ENCODE assay signal across 8 cellular contexts in genomic region chr5:10424124-10424731, GRCh38. TPM values are rescaled to one million over a fixed set of nuclear protein-coding genes. Genes with fewer than 3 reads are reported as not detected.
DNase-seq lines count a peak whose midpoint lies in the region; ATAC-seq and TF ChIP-seq lines count a peak whose summit lies in the region.

No MANE protein-coding gene starts in this region.

- H3K4me2 ChIP-seq in OCI-LY3 (ENCODE audit: low read length): no peak overlapping the region

- no peak overlapping the region for H3K27ac ChIP-seq in OCI-LY3 (ENCODE audit: low read length)

- H3K27me3 Mint-ChIP-seq in neural crest cell (ENCODE audit: low read depth) (no peaks in the 10 kb centered on the region), mesothelial cell of epicardium (ENCODE audit: low read depth) (no peaks in the 10 kb centered on the region)

- H3K4me3 ChIP-seq in OCI-LY3 (ENCODE audit: low read length): no peak overlapping the region
- H3K4me3 ChIP-seq in epithelial cell of proximal tubule (ENCODE audit: low read depth, low read length): no peak overlapping the region

- H3K4me1 Mint-ChIP-seq in neural crest cell (peaks cover 3% of the 10 kb centered on the region), mesothelial cell of epicardium (peaks cover 5% of the 10 kb centered on the region)

- H3K9ac ChIP-seq in OCI-LY3 (ENCODE audit: low read length): no peak overlapping the region

- no peaks in the 10 kb centered on the region for H4K20me1 ChIP-seq in OCI-LY3 (ENCODE audit: insufficient read depth, low read length)

- no peaks in the 10 kb centered on the region for H3K9me3 Mint-ChIP-seq in neural crest cell
- no peaks in the 10 kb centered on the region for H3K9me3 Mint-ChIP-seq in mesothelial cell of epicardium

- ATAC-seq in HG03108 (IDR thresholded peaks at IDR 0.05; ENCODE audit: unreplicated experiment): peak; percentile 39
- ATAC-seq in HG03097 (IDR thresholded peaks at IDR 0.05; ENCODE audit: low FRiP score, unreplicated experiment): no peak

- TF ChIP-seq CTCF in OCI-LY3 (IDR thresholded peaks at IDR 0.05; ENCODE audit: low read depth, low read length) (peak; percentile 51), epithelial cell of proximal tubule (conservative IDR thresholded peaks at IDR 0.05; ENCODE audit: low read depth, low read length) (peak; percentile 71), neural crest cell (conservative IDR thresholded peaks at IDR 0.05) (peak; percentile 60), mesothelial cell of epicardium (IDR thresholded peaks at IDR 0.05; ENCODE audit: unreplicated experiment) (no peak)

- no peaks in the 10 kb centered on the region for H3K79me2 ChIP-seq in OCI-LY3 (ENCODE audit: low read length)

- H2AFZ ChIP-seq in OCI-LY3 (ENCODE audit: low read depth, low read length): no peak overlapping the region

- H3K36me3 Mint-ChIP-seq in neural crest cell (ENCODE audit: low read depth): peaks cover 17% of the 10 kb centered on the region
- H3K36me3 Mint-ChIP-seq in mesothelial cell of epicardium: peaks cover 31% of the 10 kb centered on the region

- H3K4me1 ChIP-seq in OCI-LY3 (ENCODE audit: low read length): no peaks in the 10 kb centered on the region

- no peaks in the 10 kb centered on the region for H3K27me3 ChIP-seq in OCI-LY3 (ENCODE audit: low read depth, low read length)

- H3K9me3 ChIP-seq in OCI-LY3 (ENCODE audit: insufficient read depth, low read length): no peaks in the 10 kb centered on the region

- DNase-seq in NCI-H2227 (lab: John Stamatoyannopoulos, UW; ENCODE audit: unreplicated experiment): peak; percentile 39
- no peak for DNase-seq in NCI-H2227 treated with DMSO at 0.1 percent for 48 hours (lab: John Stamatoyannopoulos, UW)
- no peak for DNase-seq in epithelial cell of proximal tubule (ENCODE audit: low read depth)
- DNase-seq in neural crest cell (ENCODE audit: low read depth, low spot score): no peak
- DNase-seq in mesothelial cell of epicardium (ENCODE audit: low spot score in 2 of 2, unreplicated experiment in 2 of 2): no peak

- H3K4me3 Mint-ChIP-seq in neural crest cell: no peak overlapping the region
- H3K4me3 Mint-ChIP-seq in mesothelial cell of epicardium: no peak overlapping the region

- peak overlapping the region; percentile 75 for H3K27ac Mint-ChIP-seq in neural crest cell (ENCODE audit: unreplicated experiment)
- no peak overlapping the region for H3K27ac Mint-ChIP-seq in mesothelial cell of epicardium

- peaks cover 51% of the 10 kb centered on the region for H3K36me3 ChIP-seq in OCI-LY3 (replicated peaks; ENCODE audit: low read depth, low read length)

RNA-seq across cellular contexts. Expression of gene ROPN1L, which starts 17.5 kb away (rescaled TPM):
- total RNA-seq in epithelial cell of proximal tubule: 1.1 TPM in 1 of 2 replicates, not detected in the other
- 0.68 and 1.0 TPM in 2 replicates for total RNA-seq in neural crest cell
- total RNA-seq in mesothelial cell of epicardium: 0.23 to 0.45 TPM in 2 of 3 replicates, not detected in the other
